In genomic region chr2:171160119-171160629, GRCh38 we compare ENCODE assay signal across 1 cellular context.
TF ChIP-seq lines count a peak whose summit lies in the region.

No MANE protein-coding gene starts in this region.

TF ChIP-seq in IMR-90, 13 proteins besides CTCF, POLR2A, EP300 and RAD21 (continued from another document):
- TF ChIP-seq NFE2L2 (IDR thresholded peaks at IDR 0.05; ENCODE audit: low read depth, low read length) (no peak), RCOR1 (IDR thresholded peaks at IDR 0.05; ENCODE audit: insufficient replicate concordance, low read length) (no peak), USF2 (IDR thresholded peaks at IDR 0.05; ENCODE audit: low read depth, low read length) (no peak), MAZ (IDR thresholded peaks at IDR 0.05; ENCODE audit: borderline replicate concordance, low read depth, low read length) (peak; percentile 57; the same call in 1 of the 2 replicates)
